In the genomic region with DNA sequence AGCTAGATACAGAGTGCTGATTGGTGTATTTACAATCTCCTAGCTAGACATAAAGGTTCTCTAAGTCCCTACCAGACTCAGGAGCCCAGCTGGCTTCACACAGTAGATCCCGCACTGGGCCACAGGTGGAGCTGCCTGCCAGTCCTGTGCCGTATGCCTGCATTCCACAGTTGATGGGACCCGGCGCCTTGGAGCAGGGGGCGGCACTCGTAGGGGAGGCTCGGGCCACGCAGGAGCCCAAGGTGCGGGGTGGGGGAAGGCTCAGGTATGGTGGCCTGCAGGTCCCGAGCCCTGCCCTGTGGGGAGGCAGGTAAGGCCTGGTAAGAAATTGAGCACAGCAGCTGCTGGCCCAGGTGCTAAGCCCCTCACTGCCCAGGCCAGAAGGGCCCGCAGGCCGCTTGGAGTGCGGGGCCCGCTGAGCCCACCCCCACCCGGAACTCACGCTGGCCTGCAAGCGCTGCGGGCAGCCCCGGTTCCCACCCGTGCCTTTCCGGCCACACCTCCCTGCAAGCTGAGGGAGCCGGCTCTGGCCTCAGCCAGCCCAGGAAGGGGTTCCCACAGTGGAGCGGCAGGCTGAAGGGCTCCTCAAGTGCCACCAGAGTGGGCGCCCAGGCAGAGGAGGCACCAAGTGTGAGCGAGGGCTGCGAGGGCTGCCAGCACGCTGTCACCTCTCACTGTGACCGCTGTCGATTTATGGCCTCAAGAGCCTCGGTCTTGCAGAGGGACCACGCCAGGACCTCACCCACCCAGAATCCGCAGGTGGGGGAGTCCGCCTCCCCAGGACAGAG, we compare ENCODE assay signal across 19 cellular contexts.
DNase-seq lines count a peak whose midpoint lies in the region; ATAC-seq, FAIRE-seq and TF ChIP-seq lines count a peak whose summit lies in the region.
"Had no signal": no experiment of that assay in that cellular context is flagged by ENCODE, and none has a peak within 500 bp of the region (broad histone marks: within the 10 kb centered on the region; RNA-seq: fewer than 3 reads in every experiment).

No MANE protein-coding gene starts in this region.

- no peak overlapping the region; the same call in 1 of the 2 replicates for H2BK5ac ChIP-seq in H1 (ENCODE audit: low read depth, low read length)

- H3K9me3 Mint-ChIP-seq in stimulated activated naive CD8-positive, alpha-beta T cell treated with anti-CD3 and anti-CD28 coated beads, Interleukin-15, amount 100 ng/mL, for 72 hours: peaks cover 0 to 6% of the 10 kb centered on the region in 2 donors

- no peak overlapping the region for H4K91ac ChIP-seq in H1 (replicated peaks; ENCODE audit: insufficient read length, low read length)

- TF ChIP-seq RAD21 in H1 (IDR thresholded peaks at IDR 0.05 in 1 of 2, conservative IDR thresholded peaks at IDR 0.05 in 1 of 2; ENCODE audit: low read depth in 2 of 2, low read length in 2 of 2): peak; percentile 31 to 46; a peak in 3 of 4 replicates

- H3K27me3 Mint-ChIP-seq in stimulated activated naive CD8-positive, alpha-beta T cell treated with anti-CD3 and anti-CD28 coated beads, Interleukin-15, amount 100 ng/mL, for 72 hours: no peaks in the 10 kb centered on the region
- H3K27me3 Mint-ChIP-seq: CD4-positive, alpha-beta T cell had no signal

- POLR2A ChIA-PET in H1 (lab: Charles Lee; ENCODE audit: partially characterized antibody): interaction anchor here (0.8 to 1.4 kb wide), 3 partner anchors 8 to 75 kb away, joined by 3 read pairs; no protein-coding TSS in a partner anchor

- no peak overlapping the region for H2BK120ac ChIP-seq in H1 (replicated peaks; ENCODE audit: low read depth, low read length)

- FAIRE-seq in H1 (lab: Jason Lieb, UNC): no peak
- FAIRE-seq: A204.1, GM12878 had no signal

- H3K4me3 Mint-ChIP-seq in stimulated activated naive CD8-positive, alpha-beta T cell treated with anti-CD3 and anti-CD28 coated beads, Interleukin-15, amount 100 ng/mL, for 72 hours: no peak overlapping the region
- H3K4me3 Mint-ChIP-seq: CD4-positive, alpha-beta T cell had no signal

- no peaks in the 10 kb centered on the region for H4K20me1 ChIP-seq in H1 (replicated peaks in 1 of 2; ENCODE audit: control insufficient read depth in 1 of 2, insufficient read depth in 2 of 2, low read length in 2 of 2)

- ATAC-seq in stimulated activated naive CD8-positive, alpha-beta T cell treated with anti-CD3 and anti-CD28 coated beads, Interleukin-15, amount 100 ng/mL, for 72 hours: peak; percentile 37
- no peak for ATAC-seq in stimulated activated naive CD8-positive, alpha-beta T cell treated with anti-CD3 and anti-CD28 coated beads, Interleukin-15, Interleukin-2, amounts not matched to agents 100 U/mL and 50 U/mL, for 24 hours
- no peak for ATAC-seq in lung (ENCODE audit: insufficient read depth, low FRiP score)
- ATAC-seq in upper lobe of right lung: peak; percentile 17
- no peak for ATAC-seq in HG03432 (IDR thresholded peaks at IDR 0.05; ENCODE audit: unreplicated experiment)
- ATAC-seq: GM12878 had no signal

- no peaks in the 10 kb centered on the region for H3K4me1 Mint-ChIP-seq in stimulated activated naive CD8-positive, alpha-beta T cell treated with anti-CD3 and anti-CD28 coated beads, Interleukin-15, amount 100 ng/mL, for 72 hours

- H3K27me3 ChIP-seq in H1 (replicated peaks in 1 of 4; ENCODE audit: control insufficient read depth in 3 of 4, extremely low read depth in 1 of 4, insufficient read depth in 3 of 4, low read length in 3 of 4): no peaks in the 10 kb centered on the region
- no peaks in the 10 kb centered on the region for H3K27me3 ChIP-seq in lung (ENCODE audit: control insufficient read depth, insufficient read depth)
- H3K27me3 ChIP-seq in upper lobe of right lung: no peaks in the 10 kb centered on the region
- H3K27me3 ChIP-seq: BE2C had no signal

- no peak overlapping the region for H2AFZ ChIP-seq in H1 (ENCODE audit: low read length)

- no peak overlapping the region for H4K5ac ChIP-seq in H1 (ENCODE audit: insufficient read length, low read depth, low read length)

- 91% methylated on average over 32 of the region's 33 CpGs; no CpG with 5 or more reads in 1 of the 2 experiments for WGBS in H1 (ENCODE audit: extremely low coverage in 1 of 2, insufficient coverage in 1 of 2, insufficient read length in 1 of 2, insufficient replicate concordance in 2 of 2, low coverage in 1 of 2, low lambda C conversion rate in 2 of 2, missing lambda C conversion rate in 1 of 2), 2 experiments
- WGBS in lung, 2 donors: 97 to 98% methylated on average over 33 of the region's 33 CpGs

- TF ChIP-seq CTCF in H1 (IDR thresholded peaks at IDR 0.05; ENCODE audit: control extremely low read depth in 1 of 3, insufficient read depth in 1 of 3, low read depth in 1 of 3, low read length in 3 of 3): peak; percentile 8 to 40 (median 18); a peak in 2 of 4 replicates
- TF ChIP-seq CTCF in lung (IDR thresholded peaks at IDR 0.05; ENCODE audit: control extremely low read depth, extremely low read depth): no peak
- no peak for TF ChIP-seq CTCF in upper lobe of right lung (IDR thresholded peaks at IDR 0.05)

- H3K27ac ChIP-seq in H1 (ENCODE audit: low read depth, low read length) (no peak overlapping the region), lung (ENCODE audit: low read depth in 1 of 2, low read length in 1 of 2) (no peak overlapping the region), upper lobe of right lung (no peak overlapping the region)

- peaks cover 0 to 5% (median 0%) of the 10 kb centered on the region in 4 experiments; a peak in 1 of 7 replicates for H3K4me1 ChIP-seq in H1 (replicated peaks in 1 of 4; ENCODE audit: control insufficient read depth in 3 of 4, insufficient read depth in 4 of 4, low read length in 3 of 4)
- no peaks in the 10 kb centered on the region for H3K4me1 ChIP-seq in lung (ENCODE audit: control insufficient read depth in 2 of 2, insufficient read depth in 2 of 2, low read length in 2 of 2)
- no peaks in the 10 kb centered on the region for H3K4me1 ChIP-seq in upper lobe of right lung
- H3K4me1 ChIP-seq: BE2C had no signal

- no peak overlapping the region for H4K8ac ChIP-seq in H1 (ENCODE audit: extremely low read depth, insufficient read depth, low read length)

- H3K4ac ChIP-seq in H1 (replicated peaks; ENCODE audit: insufficient read length, low read depth, low read length): no peak overlapping the region

- H2BK12ac ChIP-seq in H1 (ENCODE audit: low read depth, low read length): no peak overlapping the region

- intact Hi-C loops in upper lobe of right lung (cut with DNase I): no loop called here

- DNase-seq in stimulated activated naive CD8-positive, alpha-beta T cell treated with anti-CD3 and anti-CD28 coated beads, Interleukin-15, amount 100 ng/mL, for 72 hours: no peak
- no peak for DNase-seq in stimulated activated naive CD8-positive, alpha-beta T cell treated with anti-CD3 and anti-CD28 coated beads, Interleukin-15, Interleukin-2, amounts not matched to agents 100 U/mL and 50 U/mL, for 24 hours
- DNase-seq in H1 (ENCODE audit: low read depth in 1 of 2, low spot score in 2 of 2) (no peak), lung (ENCODE audit: low spot score) (peak; percentile 22), upper lobe of right lung (no peak), COLO829 (ENCODE audit: low spot score) (no peak)
- no peak for DNase-seq in stimulated activated CD4-positive, alpha-beta T cell treated with anti-CD3 and anti-CD28 coated beads, Interleukin-4, amount 100 ng/mL, for 24 hours
- DNase-seq: ACHN; BE2C; C1 segment of cervical spinal cord; CD4-positive, alpha-beta T cell; DMS153; DND-41; EL; HCEC 1CT; KG1 had no signal

- no peak overlapping the region for H3K27ac Mint-ChIP-seq in stimulated activated naive CD8-positive, alpha-beta T cell treated with anti-CD3 and anti-CD28 coated beads, Interleukin-15, amount 100 ng/mL, for 72 hours
- H3K27ac Mint-ChIP-seq: CD4-positive, alpha-beta T cell had no signal

- CTCF ChIA-PET in H1 (lab: Charles Lee; ENCODE audit: partially characterized antibody): interaction anchor here (1.8 to 9.2 kb wide), 3 partner anchors 11 to 14 kb away, joined by 4 to 56 read pairs (median 11); no protein-coding TSS in a partner anchor

- no peaks in the 10 kb centered on the region for H3K23me2 ChIP-seq in H1 (ENCODE audit: low read depth, low read length)

- TF ChIP-seq EP300 in H1 (IDR thresholded peaks at IDR 0.05; ENCODE audit: borderline replicate concordance in 1 of 2, low read depth in 2 of 2, low read length in 2 of 2): no peak

- H3K4me3 ChIP-seq in H1 (ENCODE audit: extremely low read depth in 1 of 4, insufficient read depth in 2 of 4, low read depth in 3 of 4, low read length in 4 of 4) (no peak overlapping the region), lung (no peak overlapping the region), upper lobe of right lung (no peak overlapping the region)
- H3K4me3 ChIP-seq: GM12878 had no signal

- H3K18ac ChIP-seq in H1 (ENCODE audit: extremely low read depth, low read length): no peak overlapping the region; the same call in 1 of the 2 replicates

- H3K4me2 ChIP-seq in H1 (ENCODE audit: insufficient read depth in 1 of 2, low read depth in 2 of 2, low read length in 2 of 2): no peak overlapping the region

- 0 out of 8 replicates have a peak, but pooled peaks cover 0 to 4% (median 0%) of the 10 kb centered on the region in 4 experiments for H3K36me3 ChIP-seq in H1 (ENCODE audit: control insufficient read depth in 2 of 4, insufficient read depth in 4 of 4, low read length in 3 of 4)
- no peaks in the 10 kb centered on the region for H3K36me3 ChIP-seq in lung (ENCODE audit: control insufficient read depth in 2 of 2, insufficient read depth in 2 of 2, low read length in 2 of 2)
- no peaks in the 10 kb centered on the region for H3K36me3 ChIP-seq in upper lobe of right lung
- H3K36me3 ChIP-seq: BE2C had no signal

- no peak overlapping the region for H3K23ac ChIP-seq in H1 (ENCODE audit: insufficient read length)

- H3K9ac ChIP-seq in H1 (replicated peaks in 1 of 4; ENCODE audit: extremely low read depth in 1 of 4, low read depth in 3 of 4, low read length in 3 of 4): no peak overlapping the region

- no peak overlapping the region for H2AK5ac ChIP-seq in H1 (ENCODE audit: low read depth, low read length)

- H2BK15ac ChIP-seq in H1 (ENCODE audit: low read length): no peak overlapping the region

- no peak overlapping the region for H3K56ac ChIP-seq in H1 (replicated peaks; ENCODE audit: insufficient read length, low read depth, low read length)

- no peak overlapping the region for H3K14ac ChIP-seq in H1 (ENCODE audit: insufficient read length)

- no peaks in the 10 kb centered on the region for H3K79me2 ChIP-seq in H1 (ENCODE audit: control insufficient read depth in 1 of 2, insufficient read depth in 2 of 2, low read length in 2 of 2)

- H3K9me3 ChIP-seq in H1 (ENCODE audit: insufficient read depth in 2 of 2, low read depth in 1 of 2, low read length in 1 of 2) (peaks cover 0 to 11% of the 10 kb centered on the region in 2 experiments; a peak in 1 of 4 replicates), lung (ENCODE audit: control insufficient read depth in 2 of 2, insufficient read depth in 1 of 2, low read length in 1 of 2) (peaks cover 0 to 5% of the 10 kb centered on the region in 2 donors), upper lobe of right lung (no peaks in the 10 kb centered on the region)
- H3K9me3 ChIP-seq: BE2C had no signal

- H3K79me1 ChIP-seq in H1 (ENCODE audit: low read depth, low read length): no peaks in the 10 kb centered on the region

- no peak for TF ChIP-seq POLR2A in H1 (IDR thresholded peaks at IDR 0.05; ENCODE audit: control extremely low read depth in 1 of 2, low read depth in 2 of 2, low read length in 2 of 2)

- no peak overlapping the region for H2BK20ac ChIP-seq in H1 (ENCODE audit: low read length)

Comparison
In these comparisons a context has a peak if more than half of its experiments do, and no peak if none do; other contexts are left out.
1. ATAC-seq: peak in stimulated activated naive CD8-positive, alpha-beta T cell treated with anti-CD3 and anti-CD28 coated beads, Interleukin-15, amount 100 ng/mL, for 72 hours (single experiment) and upper lobe of right lung (single experiment); none in stimulated activated naive CD8-positive, alpha-beta T cell treated with anti-CD3 and anti-CD28 coated beads, Interleukin-15, Interleukin-2, amounts not matched to agents 100 U/mL and 50 U/mL, for 24 hours (single experiment), lung (single experiment) and HG03432 (single experiment).
2. CTCF ChIP-seq: peak in H1 (3 of 3); none in lung (single experiment) and upper lobe of right lung (single experiment).